In genomic region chrX:10393899-10394298, GRCh38 we compare ENCODE assay signal across 1 cellular context.
TF ChIP-seq lines count a peak whose summit lies in the region.

No MANE protein-coding gene starts in this region.

TF ChIP-seq in SK-N-SH, 30 proteins besides CTCF, POLR2A, EP300 and RAD21:
- TF ChIP-seq, protein P1, sequence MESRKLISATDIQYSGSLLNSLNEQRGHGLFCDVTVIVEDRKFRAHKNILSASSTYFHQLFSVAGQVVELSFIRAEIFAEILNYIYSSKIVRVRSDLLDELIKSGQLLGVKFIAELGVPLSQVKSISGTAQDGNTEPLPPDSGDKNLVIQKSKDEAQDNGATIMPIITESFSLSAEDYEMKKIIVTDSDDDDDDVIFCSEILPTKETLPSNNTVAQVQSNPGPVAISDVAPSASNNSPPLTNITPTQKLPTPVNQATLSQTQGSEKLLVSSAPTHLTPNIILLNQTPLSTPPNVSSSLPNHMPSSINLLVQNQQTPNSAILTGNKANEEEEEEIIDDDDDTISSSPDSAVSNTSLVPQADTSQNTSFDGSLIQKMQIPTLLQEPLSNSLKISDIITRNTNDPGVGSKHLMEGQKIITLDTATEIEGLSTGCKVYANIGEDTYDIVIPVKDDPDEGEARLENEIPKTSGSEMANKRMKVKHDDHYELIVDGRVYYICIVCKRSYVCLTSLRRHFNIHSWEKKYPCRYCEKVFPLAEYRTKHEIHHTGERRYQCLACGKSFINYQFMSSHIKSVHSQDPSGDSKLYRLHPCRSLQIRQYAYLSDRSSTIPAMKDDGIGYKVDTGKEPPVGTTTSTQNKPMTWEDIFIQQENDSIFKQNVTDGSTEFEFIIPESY (IDR thresholded peaks at IDR 0.05; ENCODE audit: borderline replicate concordance, low read depth) = no peak
- no peak for TF ChIP-seq FOXM1 (IDR thresholded peaks at IDR 0.05; ENCODE audit: low read depth)
- TF ChIP-seq RCOR1 (IDR thresholded peaks at IDR 0.05; ENCODE audit: low read length) = no peak
